Comparison of ENCODE assay signal across 27 cellular contexts in the genomic region with DNA sequence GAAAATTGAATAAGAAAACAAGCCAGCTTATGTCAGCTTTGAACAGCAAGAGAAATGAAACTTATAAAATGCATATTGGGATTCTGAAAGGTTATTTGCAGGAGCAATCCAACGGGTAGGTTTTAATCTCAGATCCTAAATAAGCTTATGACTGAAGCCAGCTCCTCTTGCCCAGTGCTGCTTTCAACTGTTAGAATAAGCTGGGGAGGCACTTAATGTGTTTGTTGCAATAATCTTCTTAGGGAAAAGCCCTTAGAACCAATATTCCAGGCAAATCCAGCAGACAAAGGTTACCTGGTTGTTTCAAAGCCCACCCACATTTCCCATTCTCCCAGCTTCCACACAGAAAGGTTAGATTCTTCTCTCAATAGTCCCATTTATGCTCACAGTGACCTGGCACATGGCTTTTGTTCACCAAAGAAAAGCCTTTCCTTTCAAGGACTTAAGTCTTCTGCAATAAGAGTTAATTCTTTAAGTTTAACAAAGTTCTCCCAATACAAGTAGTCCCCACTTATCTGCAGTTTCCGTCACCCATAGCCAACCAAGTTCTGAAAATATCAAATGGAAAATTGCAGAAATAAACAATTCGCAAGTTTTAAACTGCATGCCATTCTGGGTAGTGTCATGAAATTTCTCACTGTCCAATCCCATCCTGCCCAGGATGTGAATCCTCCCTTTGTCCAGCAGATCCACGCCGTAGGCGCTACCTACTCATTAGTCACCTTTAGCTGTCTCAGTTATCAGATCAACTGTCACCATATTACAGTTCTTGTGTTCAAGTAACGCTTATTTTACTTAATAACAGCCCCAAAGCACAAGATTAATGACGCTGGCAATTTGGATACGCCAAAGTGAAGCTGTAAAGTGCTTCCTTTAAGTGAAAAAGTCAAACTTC. TPM values are rescaled to one million over a fixed set of nuclear protein-coding genes. Genes with fewer than 3 reads are reported as not detected.
A peak's percentile ranks its signal among the peaks of the same experiment; 100 is the strongest.
DNase-seq lines count a peak whose midpoint lies in the region; ATAC-seq, FAIRE-seq and TF ChIP-seq lines count a peak whose summit lies in the region.
"Had no signal": no experiment of that assay in that cellular context is flagged by ENCODE, and none has a peak within 500 bp of the region (broad histone marks: within the 10 kb centered on the region; RNA-seq: fewer than 3 reads in every experiment).

No MANE protein-coding gene starts in this region.

- H3K9me3 ChIP-seq in HepG2 (ENCODE audit: low read length) (no peaks in the 10 kb centered on the region), right lobe of liver (no peaks in the 10 kb centered on the region), mesenchymal stem cell (ENCODE audit: control insufficient read depth, low read length) (no peaks in the 10 kb centered on the region), osteoblast (ENCODE audit: low read depth, low read length) (no peaks in the 10 kb centered on the region)
- H3K9me3 ChIP-seq: adrenal gland, gastroesophageal sphincter, MG63, pancreas had no signal

- H3K4me3 Mint-ChIP-seq in MCF 10A (ENCODE audit: unreplicated experiment): peak overlapping the region; percentile 43
- no peak overlapping the region for H3K4me3 Mint-ChIP-seq in activated CD8-positive, alpha-beta T cell treated with anti-CD3 and anti-CD28 coated beads for 36 hours
- H3K4me3 Mint-ChIP-seq: B cell; memory B cell; naive thymus-derived CD8-positive, alpha-beta T cell; stimulated activated naive CD8-positive, alpha-beta T cell treated with anti-CD3 and anti-CD28 coated beads, Interleukin-15, Interleukin-2, amounts not matched to agents 100 ng/mL and 50 ng/mL, for 24 hours; T-helper 17 cell had no signal

- H2AFZ ChIP-seq in HepG2 (ENCODE audit: low read length) (no peak overlapping the region), mesenchymal stem cell (ENCODE audit: low read depth, low read length) (no peak overlapping the region), osteoblast (ENCODE audit: low read length) (no peak overlapping the region)

- no peak for TF ChIP-seq CTCF in HepG2 (CRISPR knock-in tag; IDR thresholded peaks at IDR 0.05)
- no peak for TF ChIP-seq CTCF in right lobe of liver (IDR thresholded peaks at IDR 0.05)
- TF ChIP-seq CTCF in MCF 10A (IDR thresholded peaks at IDR 0.05; ENCODE audit: unreplicated experiment): no peak
- no peak for TF ChIP-seq CTCF in osteoblast (IDR thresholded peaks at IDR 0.05; ENCODE audit: extremely low read depth, low read depth, low read length)
- no peak for TF ChIP-seq CTCF in activated CD8-positive, alpha-beta T cell treated with anti-CD3 and anti-CD28 coated beads for 36 hours (IDR thresholded peaks at IDR 0.05)
- no peak for TF ChIP-seq CTCF in brain microvascular endothelial cell (IDR thresholded peaks at IDR 0.05; ENCODE audit: low read depth, low read length, missing control alignments)

- no peak for DNase-seq in HepG2 (ENCODE audit: low spot score)
- no peak for DNase-seq in right lobe of liver
- peak; percentile 67 for DNase-seq in MCF 10A (ENCODE audit: unreplicated experiment)
- DNase-seq in mesenchymal stem cell: peak; percentile 35
- no peak for DNase-seq in osteoblast (ENCODE audit: insufficient read length, low spot score, missing footprints)
- no peak for DNase-seq in erythroblast (lab: John Stamatoyannopoulos, UW)
- no peak for DNase-seq in activated CD8-positive, alpha-beta T cell treated with anti-CD3 and anti-CD28 coated beads for 36 hours
- DNase-seq in brain microvascular endothelial cell: no peak
- DNase-seq: 8988T; activated CD8-positive, alpha-beta memory T cell treated with anti-CD3 and anti-CD28 coated beads, Interleukin-2, amount 50 U/mL, for 48 hours; activated effector memory CD4-positive, alpha-beta T cell treated with Interleukin-2 at 50 U/mL for 16 hours; adrenal gland; dermis blood vessel endothelial cell; kidney; MG63; naive thymus-derived CD8-positive, alpha-beta T cell; NCI-H1436; NCI-H748 treated with DMSO at 0.1 percent for 48 hours; pancreas; T-helper 17 cell had no signal

- BruUV-seq in HepG2 (replicated peaks; lab: Mats Ljungman, UMichigan) (no TSS peak), MCF 10A (replicated peaks; lab: Mats Ljungman, UMichigan) (no TSS peak)

- H4K20me1 ChIP-seq in HepG2 (ENCODE audit: insufficient read depth, low read length) (no peaks in the 10 kb centered on the region; the same call in 1 of the 2 replicates), osteoblast (ENCODE audit: insufficient read depth, low read length) (peaks cover 41% of the 10 kb centered on the region)

- peaks cover 25% of the 10 kb centered on the region for H3K36me3 Mint-ChIP-seq in MCF 10A (ENCODE audit: insufficient read depth, unreplicated experiment)
- no peaks in the 10 kb centered on the region for H3K36me3 Mint-ChIP-seq in activated CD8-positive, alpha-beta T cell treated with anti-CD3 and anti-CD28 coated beads for 36 hours (ENCODE audit: low read depth)
- H3K36me3 Mint-ChIP-seq: memory B cell had no signal

- no peak for FAIRE-seq in HepG2 (lab: Jason Lieb, UNC)
- FAIRE-seq: kidney, pancreas had no signal

- no peak overlapping the region for H2BK120ac ChIP-seq in mesenchymal stem cell (ENCODE audit: low read depth, low read length)

- POLR2A ChIA-PET in HepG2 (lab: Yijun Ruan, JAX): interaction anchor here (5.3 kb wide), 1 partner anchor 111 kb away, joined by 20 read pairs; no protein-coding TSS in a partner anchor
- POLR2A ChIA-PET in MCF 10A (lab: Yijun Ruan, JAX): interaction anchor here (0.7 to 5.6 kb wide), 11 partner anchors 17 to 250 kb away, joined by 3 to 90 read pairs (median 6); partner anchors contain the start of gene CEP95
- POLR2A ChIA-PET in activated CD8-positive, alpha-beta T cell treated with anti-CD3 and anti-CD28 coated beads for 36 hours (lab: Charles Lee): no interaction called here

- H2BK5ac ChIP-seq in mesenchymal stem cell (ENCODE audit: low read depth, low read length, poor library complexity, severe bottlenecking): no peak overlapping the region

- TF ChIP-seq EP300 in HepG2 (IDR thresholded peaks at IDR 0.05; ENCODE audit: low read depth in 2 of 2, low read length in 2 of 2) (no peak), HepG2 (CRISPR knock-in tag; IDR thresholded peaks at IDR 0.05; ENCODE audit: borderline replicate concordance) (no peak)

- H3K79me2 ChIP-seq in HepG2 (ENCODE audit: insufficient read depth, low read length) (peaks cover 91% of the 10 kb centered on the region), osteoblast (ENCODE audit: insufficient read depth, low read length) (peaks cover 87% of the 10 kb centered on the region)

- H2AK5ac ChIP-seq in mesenchymal stem cell (ENCODE audit: low read length, severe bottlenecking): no peak overlapping the region

- ATAC-seq in HepG2 (no peak), right lobe of liver (no peak)
- ATAC-seq in activated CD8-positive, alpha-beta T cell treated with anti-CD3 and anti-CD28 coated beads for 36 hours: no peak
- ATAC-seq: gastroesophageal sphincter; HCT116; naive thymus-derived CD8-positive, alpha-beta T cell; pancreas; T-helper 17 cell had no signal

- CTCF ChIA-PET in HepG2 (lab: Yijun Ruan, JAX; ENCODE audit: low intra/inter-chr PET ratio, low total read pairs) (no interaction called here), MCF 10A (lab: Yijun Ruan, JAX) (interaction anchor here (0.6 kb wide), 2 partner anchors 8 to 25 kb away, joined by 3 to 6 read pairs; no protein-coding TSS in a partner anchor)
- CTCF ChIA-PET in activated CD8-positive, alpha-beta T cell treated with anti-CD3 and anti-CD28 coated beads for 36 hours (lab: Charles Lee): interaction anchor here (1.2 to 1.7 kb wide), 3 partner anchors 20 to 34 kb away, joined by 4 to 5 read pairs (median 5); no protein-coding TSS in a partner anchor

- H3K4me3 ChIP-seq in HepG2 (replicated peaks in 1 of 3; ENCODE audit: insufficient read depth in 1 of 3, low read depth in 2 of 3, low read length in 3 of 3) (no peak overlapping the region), right lobe of liver (no peak overlapping the region), mesenchymal stem cell (ENCODE audit: insufficient read depth in 1 of 2, low read depth in 1 of 2, low read length in 2 of 2) (no peak overlapping the region), osteoblast (ENCODE audit: insufficient read depth, low read length) (no peak overlapping the region), brain microvascular endothelial cell (ENCODE audit: low read depth, low read length) (no peak overlapping the region)
- H3K4me3 ChIP-seq: adrenal gland, cardiac muscle cell, gastroesophageal sphincter, MG63, pancreas, skin epidermis had no signal

- no peak overlapping the region for H3K9ac ChIP-seq in HepG2 (ENCODE audit: insufficient read depth, low read depth, low read length)
- H3K9ac ChIP-seq in mesenchymal stem cell (ENCODE audit: low read length): no peak overlapping the region

- no peak overlapping the region for H3K4me2 ChIP-seq in HepG2 (ENCODE audit: low read depth, low read length)
- no peak overlapping the region for H3K4me2 ChIP-seq in mesenchymal stem cell (ENCODE audit: low read length, poor library complexity, severe bottlenecking)
- no peak overlapping the region for H3K4me2 ChIP-seq in osteoblast (ENCODE audit: insufficient read depth, low read length)

- H3K27me3 ChIP-seq in HepG2 (ENCODE audit: control insufficient read depth in 1 of 2, insufficient read depth in 2 of 2, low read length in 2 of 2): no peaks in the 10 kb centered on the region
- no peaks in the 10 kb centered on the region for H3K27me3 ChIP-seq in right lobe of liver
- no peaks in the 10 kb centered on the region for H3K27me3 ChIP-seq in mesenchymal stem cell (ENCODE audit: control insufficient read depth in 1 of 2, insufficient read depth in 1 of 2, low read length in 2 of 2)
- no peaks in the 10 kb centered on the region for H3K27me3 ChIP-seq in osteoblast (ENCODE audit: insufficient read depth, low read length)
- no peaks in the 10 kb centered on the region for H3K27me3 ChIP-seq in brain microvascular endothelial cell (replicated peaks)
- H3K27me3 ChIP-seq: adrenal gland, cardiac muscle cell, gastroesophageal sphincter, MG63, pancreas had no signal

- peaks cover 64% of the 10 kb centered on the region for H3K4me1 ChIP-seq in HepG2 (ENCODE audit: insufficient read depth, low read length)
- H3K4me1 ChIP-seq in right lobe of liver: peaks cover 0 to 51% (median 21%) of the 10 kb centered on the region in 4 donors
- H3K4me1 ChIP-seq in mesenchymal stem cell (ENCODE audit: control insufficient read depth, insufficient read depth, low read depth, low read length): peaks cover 7% of the 10 kb centered on the region
- H3K4me1 ChIP-seq in osteoblast (ENCODE audit: insufficient read depth, low read length): peaks cover 20% of the 10 kb centered on the region

- no peak overlapping the region for H3K4ac ChIP-seq in mesenchymal stem cell (ENCODE audit: low read depth in 1 of 2, low read length in 2 of 2)

- in situ Hi-C loops in HepG2 (cut with HindIII; ENCODE audit: extremely low pct_ligation_motif_present, low pct_unique_long_range_greater_than_20kb): no loop called here
- in situ Hi-C loops in brain microvascular endothelial cell (cut with HindIII; ENCODE audit: low pct_ligation_motif_present, low sequenced_read_pairs): no loop called here

- no peaks in the 10 kb centered on the region for H3K9me3 Mint-ChIP-seq in MCF 10A (ENCODE audit: unreplicated experiment)
- H3K9me3 Mint-ChIP-seq in activated CD8-positive, alpha-beta T cell treated with anti-CD3 and anti-CD28 coated beads for 36 hours: no peaks in the 10 kb centered on the region
- H3K9me3 Mint-ChIP-seq: memory B cell; naive thymus-derived CD8-positive, alpha-beta T cell; stimulated activated naive CD8-positive, alpha-beta T cell treated with anti-CD3 and anti-CD28 coated beads, Interleukin-15, Interleukin-2, amounts not matched to agents 100 ng/mL and 50 ng/mL, for 24 hours had no signal

- H3K14ac ChIP-seq in mesenchymal stem cell (ENCODE audit: low read length in 2 of 2): no peak overlapping the region

- H3K36me3 ChIP-seq in HepG2 (replicated peaks in 1 of 2; ENCODE audit: control insufficient read depth in 1 of 2, insufficient read depth in 2 of 2, low read length in 2 of 2): no peaks in the 10 kb centered on the region
- H3K36me3 ChIP-seq in right lobe of liver: no peaks in the 10 kb centered on the region
- H3K36me3 ChIP-seq in mesenchymal stem cell (ENCODE audit: control insufficient read depth in 1 of 2, insufficient read depth in 2 of 2, low read depth in 1 of 2, low read length in 2 of 2): no peaks in the 10 kb centered on the region
- H3K36me3 ChIP-seq in osteoblast (ENCODE audit: insufficient read depth, low read length): no peaks in the 10 kb centered on the region
- no peaks in the 10 kb centered on the region for H3K36me3 ChIP-seq in brain microvascular endothelial cell (replicated peaks)
- H3K36me3 ChIP-seq: adrenal gland, cardiac muscle cell, gastroesophageal sphincter, pancreas had no signal

- peak overlapping the region; percentile 49 for H3K27ac Mint-ChIP-seq in MCF 10A (ENCODE audit: low read depth, unreplicated experiment)
- no peak overlapping the region for H3K27ac Mint-ChIP-seq in activated CD8-positive, alpha-beta T cell treated with anti-CD3 and anti-CD28 coated beads for 36 hours
- H3K27ac Mint-ChIP-seq: B cell; memory B cell; stimulated activated naive CD8-positive, alpha-beta T cell treated with anti-CD3 and anti-CD28 coated beads, Interleukin-15, Interleukin-2, amounts not matched to agents 100 ng/mL and 50 ng/mL, for 24 hours; T-helper 17 cell had no signal

- no peak overlapping the region for H3K23ac ChIP-seq in mesenchymal stem cell (ENCODE audit: low read length in 2 of 2)

- H3K79me1 ChIP-seq in mesenchymal stem cell (replicated peaks; ENCODE audit: low read length, poor library complexity, severe bottlenecking): peaks cover 23% of the 10 kb centered on the region

- no peak overlapping the region for H2BK15ac ChIP-seq in mesenchymal stem cell (ENCODE audit: low read depth, poor library complexity, severe bottlenecking)

- no peak for TF ChIP-seq RAD21 in HepG2 (CRISPR knock-in tag; IDR thresholded peaks at IDR 0.05)

- intact Hi-C loops in HepG2 (cut with micrococcal nuclease; ENCODE audit: unreplicated experiment): no loop called here
- intact Hi-C loops in right lobe of liver (cut with DNase I): no loop called here
- intact Hi-C loops in MCF 10A (cut with micrococcal nuclease): no loop called here
- intact Hi-C loops in activated CD8-positive, alpha-beta T cell treated with anti-CD3 and anti-CD28 coated beads for 36 hours (cut with micrococcal nuclease): no loop called here

- H4K91ac ChIP-seq in mesenchymal stem cell (ENCODE audit: low read length): no peak overlapping the region

- H2BK12ac ChIP-seq in mesenchymal stem cell (ENCODE audit: low read length in 2 of 2): no peak overlapping the region

- H4K8ac ChIP-seq in mesenchymal stem cell (ENCODE audit: low read length): no peak overlapping the region

- H3K4me1 Mint-ChIP-seq in MCF 10A (ENCODE audit: insufficient read depth, unreplicated experiment): peaks cover 56% of the 10 kb centered on the region
- peaks cover 30% of the 10 kb centered on the region for H3K4me1 Mint-ChIP-seq in activated CD8-positive, alpha-beta T cell treated with anti-CD3 and anti-CD28 coated beads for 36 hours (ENCODE audit: low read depth)

- H3K18ac ChIP-seq in mesenchymal stem cell (ENCODE audit: low read depth in 1 of 2, low read length in 2 of 2): no peak overlapping the region

- H3K27ac ChIP-seq in HepG2 (ENCODE audit: extremely low read length, insufficient read depth, low read length): no peak overlapping the region
- no peak overlapping the region for H3K27ac ChIP-seq in right lobe of liver
- no peak overlapping the region for H3K27ac ChIP-seq in mesenchymal stem cell (ENCODE audit: low read length, poor library complexity, severe bottlenecking)
- no peak overlapping the region for H3K27ac ChIP-seq in osteoblast (ENCODE audit: low read depth, low read length)
- no peak overlapping the region for H3K27ac ChIP-seq in brain microvascular endothelial cell
- H3K27ac ChIP-seq: adrenal gland, cardiac muscle cell, gastroesophageal sphincter, skin epidermis had no signal

- H3K27me3 Mint-ChIP-seq in MCF 10A (ENCODE audit: insufficient read depth, unreplicated experiment): no peaks in the 10 kb centered on the region
- H3K27me3 Mint-ChIP-seq in activated CD8-positive, alpha-beta T cell treated with anti-CD3 and anti-CD28 coated beads for 36 hours: no peaks in the 10 kb centered on the region
- H3K27me3 Mint-ChIP-seq: B cell; memory B cell; naive thymus-derived CD8-positive, alpha-beta T cell; stimulated activated naive CD8-positive, alpha-beta T cell treated with anti-CD3 and anti-CD28 coated beads, Interleukin-15, Interleukin-2, amounts not matched to agents 100 ng/mL and 50 ng/mL, for 24 hours; T-helper 17 cell had no signal

- WGBS in HepG2 (ENCODE audit: low lambda C conversion rate): 88% methylated on average over 9 of the region's 9 CpGs
- 89% methylated on average over 9 of the region's 9 CpGs for WGBS in right lobe of liver (ENCODE audit: insufficient coverage, low coverage, low lambda C conversion rate, missing lambda C conversion rate)
- 61% methylated on average over 9 of the region's 9 CpGs for WGBS in mesenchymal stem cell

- TF ChIP-seq POLR2A in HepG2 (IDR thresholded peaks at IDR 0.05; ENCODE audit: insufficient read depth in 1 of 2, low read depth in 2 of 2, low read length in 2 of 2) (no peak), right lobe of liver (IDR thresholded peaks at IDR 0.05) (no peak), erythroblast (IDR thresholded peaks at IDR 0.05; ENCODE audit: low read length) (no peak)

RNA-seq across cellular contexts. Expression of gene TEX2, which starts 5.9 kb away (rescaled TPM):
- total RNA-seq in HepG2 (2016; rRNA removed; fragmentation: Illumina TruSeq; extraction: Trizol): 33.6 and 37.7 TPM in 2 replicates
- total RNA-seq in HepG2 (2016; cell fraction: cytosol; rRNA removed; fragmentation: Illumina TruSeq; extraction: Trizol; ENCODE audit: low read depth): 39.3 and 46.4 TPM in 2 replicates
- 34.0 and 36.8 TPM in 2 replicates for total RNA-seq in HepG2 (2016; cell fraction: insoluble cytoplasmic fraction; rRNA removed; fragmentation: Illumina TruSeq; extraction: Trizol)
- 31.0 and 33.3 TPM in 2 replicates for total RNA-seq in HepG2 (2016; cell fraction: membrane; rRNA removed; fragmentation: Illumina TruSeq; extraction: Trizol)
- total RNA-seq in HepG2 (2016; cell fraction: nucleus; rRNA removed; fragmentation: Illumina TruSeq; extraction: Trizol): 34.2 and 45.0 TPM in 2 replicates
- 20.5 and 21.4 TPM in 2 replicates for polyA plus RNA-seq in HepG2 (2011; rRNA removed)
- polyA plus RNA-seq in HepG2 (2011; cell fraction: cytosol; rRNA removed): 16.3 and 20.0 TPM in 2 replicates
- 17.9 and 18.8 TPM in 2 replicates for polyA plus RNA-seq in HepG2 (2011; cell fraction: nucleus; rRNA removed)
- 19.2 and 20.2 TPM in 2 replicates for polyA plus RNA-seq in HepG2 (2012)
- polyA plus RNA-seq in HepG2 (2016; cell fraction: cytosol; fragmentation: Illumina TruSeq; extraction: Trizol; ENCODE audit: low read depth): 3.9 and 4.4 TPM in 2 replicates
- polyA plus RNA-seq in HepG2 (2016; cell fraction: insoluble cytoplasmic fraction; fragmentation: Illumina TruSeq; extraction: Trizol; ENCODE audit: low read depth): 23.0 and 24.7 TPM in 2 replicates
- polyA plus RNA-seq in HepG2 (2016; cell fraction: membrane; fragmentation: Illumina TruSeq; extraction: Trizol; ENCODE audit: low read depth): 10.7 and 11.7 TPM in 2 replicates
- polyA plus RNA-seq in HepG2 (2016; cell fraction: nucleus; fragmentation: Illumina TruSeq; extraction: Trizol; ENCODE audit: insufficient read depth, low read depth): 36.0 and 41.1 TPM in 2 replicates
- 27.3 and 38.7 TPM in 2 replicates for polyA minus RNA-seq in HepG2 (2011; rRNA and poly(A)+ RNA removed; ENCODE audit: low replicate concordance)
- 16.9 and 17.5 TPM in 2 replicates for polyA minus RNA-seq in HepG2 (2011; cell fraction: cytosol; rRNA and poly(A)+ RNA removed)
- polyA minus RNA-seq in HepG2 (2011; cell fraction: nucleus; rRNA and poly(A)+ RNA removed): 29.2 and 37.3 TPM in 2 replicates
- 10 to 100 TPM; 29.1 to 46.6 (median 33.7) TPM for total RNA-seq in right lobe of liver
- 33.7 and 42.2 TPM in 2 replicates for total RNA-seq in MCF 10A (2022)
- 14.2 TPM for polyA plus RNA-seq in mesenchymal stem cell (2013, experiment 1 of 2)
- polyA plus RNA-seq in mesenchymal stem cell (2013, experiment 2 of 2): 13.9 TPM
- total RNA-seq in osteoblast: 17.7 and 20.6 TPM in 2 replicates
- 10 to 100 TPM; 14.0 to 14.5 TPM for total RNA-seq in activated CD8-positive, alpha-beta T cell treated with anti-CD3 and anti-CD28 coated beads for 36 hours

Comparison
In these comparisons a context has a peak if more than half of its experiments do, and no peak if none do; other contexts are left out.
1. DNase-seq: peak in MCF 10A (single experiment) and mesenchymal stem cell (single experiment); none in HepG2 (single experiment), right lobe of liver (0 of 3), osteoblast (single experiment), erythroblast (0 of 2), activated CD8-positive, alpha-beta T cell treated with anti-CD3 and anti-CD28 coated beads for 36 hours (single experiment) and brain microvascular endothelial cell (single experiment).